Comparison of ENCODE assay signal across 30 cellular contexts in genomic region chr2:198282061-198282460, GRCh38.
"Had no signal": no experiment of that assay in that cellular context is flagged by ENCODE, and none has a peak within 500 bp of the region (broad histone marks: within the 10 kb centered on the region; RNA-seq: fewer than 3 reads in every experiment).

No MANE protein-coding gene starts in this region.

- H3K36me3 Mint-ChIP-seq: naive thymus-derived CD4-positive, alpha-beta T cell; natural killer cell; stimulated activated effector memory CD8-positive, alpha-beta T cell treated with anti-CD3 and anti-CD28 coated beads, Interleukin-12 subunit alpha, Interleukin-12 subunit beta, amount 100 ng/mL, for 72 hours; type B pancreatic cell had no signal

- FAIRE-seq: small intestine had no signal

- H3K9ac ChIP-seq: parathyroid adenoma had no signal

- H3K27ac Mint-ChIP-seq: naive thymus-derived CD4-positive, alpha-beta T cell; natural killer cell; nephron; progenitor cell of endocrine pancreas; stimulated activated effector memory CD8-positive, alpha-beta T cell treated with anti-CD3 and anti-CD28 coated beads, Interleukin-12 subunit alpha, Interleukin-12 subunit beta, amount 100 ng/mL, for 72 hours; stimulated activated naive CD8-positive, alpha-beta T cell treated with anti-CD3 and anti-CD28 coated beads, Interleukin-15, amount 100 ng/mL, for 72 hours; type B pancreatic cell had no signal

- H3K27me3 ChIP-seq: right lobe of liver, sigmoid colon, suprapubic skin, testis, uterus had no signal

- H3K4me3 Mint-ChIP-seq: naive thymus-derived CD4-positive, alpha-beta T cell; natural killer cell; nephron; neural crest cell; stimulated activated effector memory CD8-positive, alpha-beta T cell treated with anti-CD3 and anti-CD28 coated beads, Interleukin-12 subunit alpha, Interleukin-12 subunit beta, amount 100 ng/mL, for 72 hours; stimulated activated naive CD8-positive, alpha-beta T cell treated with anti-CD3 and anti-CD28 coated beads, Interleukin-15, amount 100 ng/mL, for 72 hours; type B pancreatic cell had no signal

- H3K4me1 Mint-ChIP-seq: naive thymus-derived CD4-positive, alpha-beta T cell; natural killer cell; neural crest cell; stimulated activated effector memory CD8-positive, alpha-beta T cell treated with anti-CD3 and anti-CD28 coated beads, Interleukin-12 subunit alpha, Interleukin-12 subunit beta, amount 100 ng/mL, for 72 hours; stimulated activated naive CD8-positive, alpha-beta T cell treated with anti-CD3 and anti-CD28 coated beads, Interleukin-15, amount 100 ng/mL, for 72 hours had no signal

- ATAC-seq: naive thymus-derived CD4-positive, alpha-beta T cell; natural killer cell; psoas muscle; right cardiac atrium; right lobe of liver; stimulated activated naive CD8-positive, alpha-beta T cell treated with anti-CD3 and anti-CD28 coated beads, Interleukin-15, amount 100 ng/mL, for 72 hours; stimulated activated naive CD8-positive, alpha-beta T cell treated with anti-CD3 and anti-CD28 coated beads, Interleukin-15, Interleukin-2, amounts not matched to agents 100 U/mL and 50 U/mL, for 24 hours; upper lobe of right lung had no signal

- H3K36me3 ChIP-seq: neutrophil, right lobe of liver, sigmoid colon, suprapubic skin, tibial artery, transverse colon, upper lobe of right lung, uterus had no signal

- H3K27ac ChIP-seq: neutrophil, parathyroid adenoma, psoas muscle, right lobe of liver, suprapubic skin, testis, tibial artery, transverse colon, upper lobe of right lung, uterus had no signal

- H3K9me3 Mint-ChIP-seq: natural killer cell; nephron; neural crest cell; stimulated activated effector memory CD8-positive, alpha-beta T cell treated with anti-CD3 and anti-CD28 coated beads, Interleukin-12 subunit alpha, Interleukin-12 subunit beta, amount 100 ng/mL, for 72 hours; stimulated activated naive CD8-positive, alpha-beta T cell treated with anti-CD3 and anti-CD28 coated beads, Interleukin-15, amount 100 ng/mL, for 72 hours; type B pancreatic cell had no signal

- DNase-seq: naive thymus-derived CD4-positive, alpha-beta T cell; natural killer cell; posterior cingulate gyrus; psoas muscle; retina; right cardiac atrium; right lobe of liver; sigmoid colon; small intestine; stimulated activated CD4-positive, alpha-beta T cell treated with anti-CD3 and anti-CD28 coated beads, Interleukin-15, amount 100 ng/mL, for 24 hours; stimulated activated CD4-positive, alpha-beta T cell treated with anti-CD3 and anti-CD28 coated beads, Interleukin-2, amount 100 ng/mL, for 24 hours; stimulated activated CD4-positive, alpha-beta T cell treated with anti-CD3 and anti-CD28 coated beads, Interleukin-2, amount 100 ng/mL, for 48 hours; stimulated activated CD4-positive, alpha-beta T cell treated with anti-CD3 and anti-CD28 coated beads, Interleukin-4, amount 100 ng/mL, for 24 hours; stimulated activated naive CD4-positive, alpha-beta T cell; stimulated activated naive CD8-positive, alpha-beta T cell treated with anti-CD3 and anti-CD28 coated beads, Interleukin-15, amount 100 ng/mL, for 72 hours; stimulated activated naive CD8-positive, alpha-beta T cell treated with anti-CD3 and anti-CD28 coated beads, Interleukin-15, Interleukin-2, amounts not matched to agents 100 U/mL and 50 U/mL, for 24 hours; substantia nigra; testis; tibial artery; transverse colon; upper lobe of right lung; uterus had no signal

- H3K9me3 ChIP-seq: neutrophil, psoas muscle, right lobe of liver, sigmoid colon, suprapubic skin, testis, tibial artery, transverse colon, upper lobe of right lung, uterus had no signal

- H3K4me3 ChIP-seq: psoas muscle, right lobe of liver, sigmoid colon, suprapubic skin, testis, tibial artery, transverse colon, upper lobe of right lung, uterus had no signal

- H3K4me1 ChIP-seq: parathyroid adenoma, psoas muscle, right lobe of liver, suprapubic skin, testis, tibial artery, transverse colon, upper lobe of right lung, uterus had no signal
